ENCODE assay signal across 25 cellular contexts in genomic region chr17:69144621-69145255, GRCh38. TPM values are rescaled to one million over a fixed set of nuclear protein-coding genes. Genes with fewer than 3 reads are reported as not detected.
DNase-seq lines count a peak whose midpoint lies in the region; ATAC-seq, FAIRE-seq and TF ChIP-seq lines count a peak whose summit lies in the region.
"Had no signal": no experiment of that assay in that cellular context is flagged by ENCODE, and none has a peak within 500 bp of the region (broad histone marks: within the 10 kb centered on the region; RNA-seq: fewer than 3 reads in every experiment).

No MANE protein-coding gene starts in this region.

- H4K8ac ChIP-seq in neuronal stem cell (ENCODE audit: low read depth, low read length) = no peak overlapping the region

- H4K20me1 ChIP-seq in HepG2 (ENCODE audit: insufficient read depth, low read length) (no peaks in the 10 kb centered on the region), GM12878 (ENCODE audit: control insufficient read depth, insufficient read depth) (no peaks in the 10 kb centered on the region)

- no peak overlapping the region for H2BK15ac ChIP-seq in neuronal stem cell (ENCODE audit: low read length)

- no peak overlapping the region for H3K23ac ChIP-seq in neuronal stem cell (ENCODE audit: low read depth, low read length, poor library complexity)

- POLR2A ChIA-PET in HepG2 (lab: Yijun Ruan, JAX) (no interaction called here), GM12878 (lab: Charles Lee) (no interaction called here)

- H3K4me1 ChIP-seq in right lobe of liver (peaks cover 0 to 22% (median 11%) of the 10 kb centered on the region in 4 donors), HepG2 (ENCODE audit: insufficient read depth, low read length) (peaks cover 14% of the 10 kb centered on the region), GM12878 (ENCODE audit: control insufficient read depth, insufficient read depth, low read length) (no peaks in the 10 kb centered on the region), neuronal stem cell (ENCODE audit: control insufficient read depth in 2 of 2, insufficient read depth in 1 of 2, low read depth in 1 of 2, low read length in 2 of 2) (peaks cover 0 to 2% of the 10 kb centered on the region in 2 donors)
- H3K4me1 ChIP-seq: SJSA1 had no signal

- FAIRE-seq in HepG2 (lab: Jason Lieb, UNC) (no peak), GM12878 (lab: Jason Lieb, UNC) (peak; percentile 27)
- FAIRE-seq: G401.6, RCC 7860 had no signal

- H3K79me1 ChIP-seq in neuronal stem cell (ENCODE audit: low read depth, low read length) = no peaks in the 10 kb centered on the region

- no peak overlapping the region for H2BK5ac ChIP-seq in neuronal stem cell (ENCODE audit: low read length)

- H3K27ac ChIP-seq in right lobe of liver (peak overlapping the region in 2 of 3 donors; percentile 84 to 97), HepG2 (ENCODE audit: extremely low read length, insufficient read depth, low read length) (no peak overlapping the region), GM12878 (ENCODE audit: control insufficient read depth, insufficient read depth) (no peak overlapping the region), neuronal stem cell (replicated peaks; ENCODE audit: low read length) (no peak overlapping the region)
- H3K27ac ChIP-seq: C4-2B, KMS-11, SJSA1 had no signal

- no peak overlapping the region for H3K4me3 ChIP-seq in right lobe of liver
- H3K4me3 ChIP-seq in HepG2 (replicated peaks in 1 of 3; ENCODE audit: insufficient read depth in 1 of 3, low read depth in 2 of 3, low read length in 3 of 3) = no peak overlapping the region
- no peak overlapping the region for H3K4me3 ChIP-seq in GM12878
- no peak overlapping the region for H3K4me3 ChIP-seq in neuronal stem cell (ENCODE audit: low read length in 2 of 2)
- H3K4me3 ChIP-seq: SJSA1 had no signal

- no peak overlapping the region for H3K18ac ChIP-seq in neuronal stem cell (ENCODE audit: low read length)

- no peak overlapping the region for H4K91ac ChIP-seq in neuronal stem cell (ENCODE audit: low read depth, low read length, poor library complexity)

- TF ChIP-seq POLR2A in right lobe of liver (IDR thresholded peaks at IDR 0.05) = no peak
- TF ChIP-seq POLR2A in HepG2 (IDR thresholded peaks at IDR 0.05; ENCODE audit: insufficient read depth in 1 of 2, low read depth in 2 of 2, low read length in 2 of 2) = no peak
- no peak for TF ChIP-seq POLR2A in GM12878 (IDR thresholded peaks at IDR 0.05; ENCODE audit: low read depth, low read length)

- WGBS in right lobe of liver (ENCODE audit: insufficient coverage, low coverage, low lambda C conversion rate, missing lambda C conversion rate) = 88% methylated on average over 1 of the region's 1 CpG
- 41% methylated on average over 1 of the region's 1 CpG for WGBS in HepG2 (ENCODE audit: low lambda C conversion rate)
- WGBS in GM12878 (ENCODE audit: insufficient coverage, insufficient replicate concordance, low lambda C conversion rate, missing lambda C conversion rate) = 0% methylated on average over 1 of the region's 1 CpG
- no CpG with 5 or more reads among the region's 1 CpG for WGBS in neuronal stem cell (ENCODE audit: extremely low coverage in 2 of 2, insufficient read length in 2 of 2, insufficient replicate concordance in 1 of 2), 2 donors

- intact Hi-C loops in right lobe of liver (cut with DNase I) (no loop called here), HepG2 (cut with micrococcal nuclease; ENCODE audit: unreplicated experiment) (no loop called here), GM12878 (cut with micrococcal nuclease; ENCODE audit: unreplicated experiment) (no loop called here)

- H3K14ac ChIP-seq in neuronal stem cell (ENCODE audit: low read length) = no peak overlapping the region

- RAD21 ChIA-PET in GM12878 (lab: Charles Lee; ENCODE audit: unreplicated experiment) = no interaction called here

- H3K9me3 ChIP-seq in right lobe of liver (no peaks in the 10 kb centered on the region), HepG2 (ENCODE audit: low read length) (no peaks in the 10 kb centered on the region), GM12878 (replicated peaks; ENCODE audit: control insufficient read depth, insufficient read depth, low read length) (no peaks in the 10 kb centered on the region), neuronal stem cell (replicated peaks in 1 of 2; ENCODE audit: control insufficient read depth in 2 of 2, insufficient read depth in 1 of 2, low read depth in 1 of 2, low read length in 2 of 2) (no peaks in the 10 kb centered on the region)
- H3K9me3 ChIP-seq: SJSA1 had no signal

- no peak overlapping the region for H2AFZ ChIP-seq in HepG2 (ENCODE audit: low read length)
- H2AFZ ChIP-seq in GM12878 (ENCODE audit: control insufficient read depth, low read depth, low read length) = no peak overlapping the region
- no peak overlapping the region for H2AFZ ChIP-seq in neuronal stem cell (ENCODE audit: low read length)

- H3K27me3 ChIP-seq in right lobe of liver = no peaks in the 10 kb centered on the region
- no peaks in the 10 kb centered on the region for H3K27me3 ChIP-seq in HepG2 (ENCODE audit: control insufficient read depth in 1 of 2, insufficient read depth in 2 of 2, low read length in 2 of 2)
- H3K27me3 ChIP-seq in GM12878 (replicated peaks in 1 of 2; ENCODE audit: control insufficient read depth in 2 of 2, insufficient read depth in 2 of 2, low read length in 1 of 2) = no peaks in the 10 kb centered on the region
- no peaks in the 10 kb centered on the region for H3K27me3 ChIP-seq in neuronal stem cell (ENCODE audit: control insufficient read depth in 3 of 3, insufficient read depth in 3 of 3, low read depth in 1 of 3, low read length in 3 of 3)
- H3K27me3 ChIP-seq: SJSA1 had no signal

- no peak for ATAC-seq in right lobe of liver
- ATAC-seq in HepG2 = no peak
- ATAC-seq in GM12878 = peak; percentile 68

- no peak overlapping the region for H3K9ac ChIP-seq in HepG2 (ENCODE audit: insufficient read depth, low read depth, low read length)
- H3K9ac ChIP-seq in GM12878 (ENCODE audit: control insufficient read depth, insufficient read depth, low read length) = no peak overlapping the region
- H3K9ac ChIP-seq in neuronal stem cell (ENCODE audit: low read depth, low read length, poor library complexity) = no peak overlapping the region
- H3K9ac ChIP-seq: KMS-11 had no signal

- no peak for DNase-seq in right lobe of liver
- no peak for DNase-seq in HepG2 (ENCODE audit: low spot score)
- no peak for DNase-seq in GM12878 (ENCODE audit: low read depth, low spot score)
- peak; percentile 17 for DNase-seq in fibroblast of peridontal ligament (ENCODE audit: extremely low read depth)
- no peak for DNase-seq in D341Med (ENCODE audit: low spot score)
- no peak for DNase-seq in SKM-1 (lab: John Stamatoyannopoulos, UW; ENCODE audit: unreplicated experiment)
- no peak for DNase-seq in neuronal stem cell (ENCODE audit: low spot score)
- DNase-seq: Calu3; CD8-positive, alpha-beta memory T cell; H9; NCI-H1105; NCI-H146; NCI-H2029; NCI-H226; NCI-H524; NCI-H774; NK-92 treated with Interleukin-12 subunit alpha and Interleukin-12 subunit beta, amount 100 ng/mL, for 24 hours had no signal

- TF ChIP-seq CTCF in right lobe of liver (IDR thresholded peaks at IDR 0.05) = no peak
- TF ChIP-seq CTCF in HepG2 (CRISPR knock-in tag; IDR thresholded peaks at IDR 0.05) = no peak
- no peak for TF ChIP-seq CTCF in GM12878 (IDR thresholded peaks at IDR 0.05 in 2 of 3, conservative IDR thresholded peaks at IDR 0.05 in 1 of 3; ENCODE audit: control insufficient read depth in 2 of 3, extremely low read depth in 1 of 3, insufficient read depth in 1 of 3, low read depth in 3 of 3, low read length in 3 of 3)

- H3K79me2 ChIP-seq in HepG2 (ENCODE audit: insufficient read depth, low read length) = no peaks in the 10 kb centered on the region
- H3K79me2 ChIP-seq in GM12878 (ENCODE audit: control insufficient read depth, insufficient read depth, low read length) = no peaks in the 10 kb centered on the region

- no peak overlapping the region for H2BK12ac ChIP-seq in neuronal stem cell (ENCODE audit: low read length)

- in situ Hi-C loops in HepG2 (cut with HindIII; ENCODE audit: extremely low pct_ligation_motif_present, low pct_unique_long_range_greater_than_20kb) (no loop called here), GM12878 (cut with MboI) (no loop called here)

- H2BK120ac ChIP-seq in neuronal stem cell (ENCODE audit: low read depth, low read length) = no peak overlapping the region

- TF ChIP-seq RAD21 in HepG2 (CRISPR knock-in tag; IDR thresholded peaks at IDR 0.05) (no peak), GM12878 (IDR thresholded peaks at IDR 0.05; ENCODE audit: insufficient read depth, low read depth, low read length) (no peak)

- H3K36me3 ChIP-seq in right lobe of liver (peaks cover 0 to 4% (median 0%) of the 10 kb centered on the region in 4 donors), HepG2 (replicated peaks in 1 of 2; ENCODE audit: control insufficient read depth in 1 of 2, insufficient read depth in 2 of 2, low read length in 2 of 2) (no peaks in the 10 kb centered on the region), GM12878 (ENCODE audit: control insufficient read depth in 2 of 2, insufficient read depth in 2 of 2, low read length in 1 of 2) (no peaks in the 10 kb centered on the region; a peak in 1 of 4 replicates), neuronal stem cell (replicated peaks in 1 of 2; ENCODE audit: control insufficient read depth in 2 of 2, insufficient read depth in 2 of 2, low read length in 2 of 2) (no peaks in the 10 kb centered on the region)
- H3K36me3 ChIP-seq: SJSA1 had no signal

- CTCF ChIA-PET in HepG2 (lab: Yijun Ruan, JAX; ENCODE audit: low intra/inter-chr PET ratio, low total read pairs) (no interaction called here), GM12878 (lab: Yijun Ruan, JAX) (no interaction called here)

- H3K4me2 ChIP-seq in HepG2 (ENCODE audit: low read depth, low read length) (no peak overlapping the region), GM12878 (ENCODE audit: control insufficient read depth, insufficient read depth) (no peak overlapping the region), neuronal stem cell (ENCODE audit: insufficient read depth, low read length, poor library complexity, severe bottlenecking) (no peak overlapping the region)
- H3K4me2 ChIP-seq: KMS-11 had no signal

- SMC1A ChIA-PET in GM12878 (lab: Charles Lee; ENCODE audit: uncharacterized antibody, unreplicated experiment) = interaction anchor here (1.1 to 3.1 kb wide), 4 partner anchors 9 to 78 kb away, joined by 3 to 18 read pairs (median 4); no protein-coding TSS in a partner anchor

- H2AK5ac ChIP-seq in neuronal stem cell (ENCODE audit: low read depth, low read length) = no peak overlapping the region

- no peak overlapping the region for H3K4ac ChIP-seq in neuronal stem cell (ENCODE audit: low read length)

- BruUV-seq in HepG2 (replicated peaks; lab: Mats Ljungman, UMichigan) (no TSS peak), GM12878 (replicated peaks; lab: Mats Ljungman, UMichigan) (no TSS peak)

- TF ChIP-seq EP300 in HepG2 (IDR thresholded peaks at IDR 0.05; ENCODE audit: low read depth in 2 of 2, low read length in 2 of 2) (no peak), HepG2 (CRISPR knock-in tag; IDR thresholded peaks at IDR 0.05; ENCODE audit: borderline replicate concordance) (no peak), GM12878 (IDR thresholded peaks at IDR 0.05; ENCODE audit: borderline replicate concordance in 1 of 2, control insufficient read depth in 1 of 2, low read depth in 2 of 2, low read length in 2 of 2) (no peak)

RNA-seq across cellular contexts. Expression of gene ABCA6, which starts 3.0 kb away (rescaled TPM):
- total RNA-seq in right lobe of liver = 100 to 1,000 TPM in 3 of 6 experiments, 10 to 100 TPM in 3; 54.7 to 155 (median 86.2) TPM
- 0.11 TPM in 1 of 2 replicates, not detected in the other for total RNA-seq in HepG2 (2016; rRNA removed; fragmentation: Illumina TruSeq; extraction: Trizol)
- total RNA-seq in HepG2 (2016; cell fraction: cytosol; rRNA removed; fragmentation: Illumina TruSeq; extraction: Trizol; ENCODE audit: low read depth) = not detected in 2 replicates
- total RNA-seq in HepG2 (2016; cell fraction: insoluble cytoplasmic fraction; rRNA removed; fragmentation: Illumina TruSeq; extraction: Trizol) = not detected in 2 replicates
- not detected in 2 replicates for total RNA-seq in HepG2 (2016; cell fraction: membrane; rRNA removed; fragmentation: Illumina TruSeq; extraction: Trizol)
- total RNA-seq in HepG2 (2016; cell fraction: nucleus; rRNA removed; fragmentation: Illumina TruSeq; extraction: Trizol) = not detected in 2 replicates
- polyA plus RNA-seq in HepG2 (2011; rRNA removed) = 0.05 and 0.17 TPM in 2 replicates
- polyA plus RNA-seq in HepG2 (2011; cell fraction: cytosol; rRNA removed) = 0.05 and 0.13 TPM in 2 replicates
- polyA plus RNA-seq in HepG2 (2011; cell fraction: nucleus; rRNA removed) = 0.09 and 0.11 TPM in 2 replicates
- polyA plus RNA-seq in HepG2 (2012) = 0.04 TPM in 1 of 2 replicates, not detected in the other
- not detected in 2 replicates for polyA plus RNA-seq in HepG2 (2016; cell fraction: cytosol; fragmentation: Illumina TruSeq; extraction: Trizol; ENCODE audit: low read depth)
- not detected in 2 replicates for polyA plus RNA-seq in HepG2 (2016; cell fraction: insoluble cytoplasmic fraction; fragmentation: Illumina TruSeq; extraction: Trizol; ENCODE audit: low read depth)
- polyA plus RNA-seq in HepG2 (2016; cell fraction: membrane; fragmentation: Illumina TruSeq; extraction: Trizol; ENCODE audit: low read depth) = not detected in 2 replicates
- polyA plus RNA-seq in HepG2 (2016; cell fraction: nucleus; fragmentation: Illumina TruSeq; extraction: Trizol; ENCODE audit: insufficient read depth, low read depth) = not detected in 2 replicates
- polyA minus RNA-seq in HepG2 (2011; rRNA and poly(A)+ RNA removed; ENCODE audit: low replicate concordance) = not detected in 2 replicates
- not detected in 2 replicates for polyA minus RNA-seq in HepG2 (2011; cell fraction: cytosol; rRNA and poly(A)+ RNA removed)
- polyA minus RNA-seq in HepG2 (2011; cell fraction: nucleus; rRNA and poly(A)+ RNA removed) = 0.13 and 0.25 TPM in 2 replicates
- 81.0 and 84.3 TPM in 2 replicates for total RNA-seq in GM12878 (2013; cell fraction: nucleolus; rRNA removed)
- 15.6 and 18.1 TPM in 2 replicates for total RNA-seq in GM12878 (2014; rRNA removed)
- 19.5 and 21.4 TPM in 2 replicates for total RNA-seq in GM12878 (2014; rRNA removed; fragmentation: Illumina TruSeq; extraction: Trizol)
- 13.7 and 14.3 TPM in 2 replicates for total RNA-seq in GM12878 (2021)
- polyA plus RNA-seq in GM12878 (2011; ENCODE audit: low read depth) = 3.5 TPM
- polyA plus RNA-seq in GM12878 (2011; rRNA removed) = 36.9 and 53.4 TPM in 2 replicates
- polyA plus RNA-seq in GM12878 (2011; cell fraction: cytosol; rRNA removed) = 14.2 and 15.0 TPM in 2 replicates
- polyA plus RNA-seq in GM12878 (2011; cell fraction: nucleus; rRNA removed) = 53.3 and 57.0 TPM in 2 replicates
- 4.8 and 7.9 TPM in 2 replicates for polyA plus RNA-seq in GM12878 (2012)
- 15.6 and 18.6 TPM in 2 replicates for polyA plus RNA-seq in GM12878 (2014; fragmentation: Illumina TruSeq; extraction: Trizol)
- polyA plus RNA-seq in GM12878 (2014; fragmentation: Nextera tagmentation; extraction: Ambion mirVana) = 10 to 100 TPM in 1 of 2 experiments, 1 to 10 TPM in 1; 9.0 to 10.1 TPM
- polyA plus RNA-seq in GM12878 (2014; rRNA removed) = 7.6 and 11.5 TPM in 2 replicates
- polyA plus RNA-seq in GM12878 (2016; fragmentation: Nextera tagmentation; extraction: Ambion mirVana) = 1 to 10 TPM; 6.8 to 7.0 TPM
- polyA minus RNA-seq in GM12878 (2011; rRNA and poly(A)+ RNA removed) = 41.5 and 47.3 TPM in 2 replicates
- 10.6 and 16.2 TPM in 2 replicates for polyA minus RNA-seq in GM12878 (2011; cell fraction: cytosol; rRNA and poly(A)+ RNA removed)
- polyA minus RNA-seq in GM12878 (2011; cell fraction: nucleus; rRNA and poly(A)+ RNA removed) = 55.2 and 78.9 TPM in 2 replicates
- polyA plus RNA-seq in neuronal stem cell (2013, experiment 1 of 2) = not detected
- not detected for polyA plus RNA-seq in neuronal stem cell (2013, experiment 2 of 2)
- total RNA-seq: A172, Calu3, Daoy, H9, HT1080, SJSA1 had no signal
- polyA plus RNA-seq: CD8-positive, alpha-beta memory T cell had no signal

Comparison
In these comparisons a context has a peak if more than half of its experiments do, and no peak if none do; other contexts are left out.
1. H3K27ac ChIP-seq: peak in right lobe of liver (2 of 3); none in HepG2 (single experiment), GM12878 (single experiment) and neuronal stem cell (single experiment).
2. RNA of gene ABCA6, which starts 3.0 kb away (total RNA-seq): 54.7 to 155 TPM in right lobe of liver and 13.7 to 84.3 TPM in GM12878; 0.11 TPM in HepG2; every median in the first group is over 10 times any median in the second.